Comparison of ENCODE assay signal across 20 cellular contexts in the genomic region with DNA sequence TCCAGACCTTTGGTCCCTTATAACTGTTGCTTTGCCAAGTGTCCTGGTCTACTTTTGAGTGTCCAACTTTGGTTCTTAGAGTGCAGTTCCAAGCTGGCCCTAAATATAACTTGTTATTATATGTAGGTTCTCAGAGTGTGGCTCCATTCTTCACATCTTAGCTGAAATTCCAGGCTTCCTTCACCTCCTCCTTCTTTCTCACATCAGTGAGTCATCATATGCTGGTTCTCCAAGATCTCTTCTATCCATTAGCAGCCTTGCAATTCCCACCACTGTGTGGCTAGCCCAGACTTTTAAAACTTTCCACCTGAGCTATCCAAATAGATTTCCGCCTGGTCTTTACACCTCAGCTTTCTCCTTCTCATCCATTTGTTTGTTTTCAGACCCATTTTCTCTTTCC. TPM values are rescaled to one million over a fixed set of nuclear protein-coding genes. Genes with fewer than 3 reads are reported as not detected.
DNase-seq lines count a peak whose midpoint lies in the region; ATAC-seq and TF ChIP-seq lines count a peak whose summit lies in the region.
"Had no signal": no experiment of that assay in that cellular context is flagged by ENCODE, and none has a peak within 500 bp of the region (broad histone marks: within the 10 kb centered on the region; RNA-seq: fewer than 3 reads in every experiment).

No MANE protein-coding gene starts in this region.

- peaks cover 0 to 17% (median 0%) of the 10 kb centered on the region in 4 donors for H3K4me1 ChIP-seq in transverse colon
- H3K4me1 ChIP-seq: pancreas, uterus had no signal

- H3K27me3 ChIP-seq in SU-DHL-6 (ENCODE audit: low read length) (no peaks in the 10 kb centered on the region), transverse colon (no peaks in the 10 kb centered on the region)
- H3K27me3 ChIP-seq: pancreas, uterus had no signal

- no peaks in the 10 kb centered on the region for H4K20me1 ChIP-seq in SU-DHL-6 (ENCODE audit: low read depth, low read length)

- peak overlapping the region; percentile 30 for H3K4me2 ChIP-seq in SU-DHL-6 (ENCODE audit: low read depth, low read length, poor library complexity, severe bottlenecking)

- H3K4me1 Mint-ChIP-seq in activated T-cell treated with anti-CD3 and anti-CD28 coated beads, Interleukin-2, amount 50 U/mL, for 72 hours (ENCODE audit: low read depth), result peaks cover 96% of the 10 kb centered on the region

- ATAC-seq in activated T-cell treated with anti-CD3 and anti-CD28 coated beads, Interleukin-2, amount 50 U/mL, for 72 hours (replicated peaks in 1 of 2), result no peak
- ATAC-seq in GM21619 (IDR thresholded peaks at IDR 0.05; ENCODE audit: unreplicated experiment), result no peak
- no peak for ATAC-seq in HG02884 (IDR thresholded peaks at IDR 0.05; ENCODE audit: unreplicated experiment)
- ATAC-seq: gastrocnemius medialis, left lung, pancreas had no signal

- H3K27me3 Mint-ChIP-seq in activated T-cell treated with anti-CD3 and anti-CD28 coated beads, Interleukin-2, amount 50 U/mL, for 72 hours (ENCODE audit: low read depth), result peaks cover 15% of the 10 kb centered on the region
- H3K27me3 Mint-ChIP-seq: brain had no signal

- H3K27ac ChIP-seq in SU-DHL-6 (ENCODE audit: low read depth, low read length) (no peak overlapping the region), transverse colon (peak overlapping the region; percentile 13 to 70 (median 23))
- H3K27ac ChIP-seq: gastrocnemius medialis, left lung, pancreas, uterus had no signal

- no peak for TF ChIP-seq EP300 in transverse colon (IDR thresholded peaks at IDR 0.05; ENCODE audit: low read depth)

- H3K9me3 ChIP-seq in SU-DHL-6 (ENCODE audit: insufficient read depth, low read length) (no peaks in the 10 kb centered on the region), transverse colon (no peaks in the 10 kb centered on the region)
- H3K9me3 ChIP-seq: gastrocnemius medialis, left lung, pancreas, uterus had no signal

- peaks cover 1 to 3% of the 10 kb centered on the region in 2 donors for H3K36me3 Mint-ChIP-seq in activated T-cell treated with anti-CD3 and anti-CD28 coated beads, Interleukin-2, amount 50 U/mL, for 72 hours (ENCODE audit: insufficient read depth in 2 of 2)
- H3K36me3 Mint-ChIP-seq: brain had no signal

- peaks cover 0 to 2% of the 10 kb centered on the region in 2 donors for H3K9me3 Mint-ChIP-seq in activated T-cell treated with anti-CD3 and anti-CD28 coated beads, Interleukin-2, amount 50 U/mL, for 72 hours

- H3K27ac Mint-ChIP-seq in activated T-cell treated with anti-CD3 and anti-CD28 coated beads, Interleukin-2, amount 50 U/mL, for 72 hours, result peak overlapping the region; percentile 5

- 89 to 100% methylated on average over 1 of the region's 1 CpG for WGBS in transverse colon (ENCODE audit: low coverage in 1 of 2), 2 donors

- peaks cover 48% of the 10 kb centered on the region for H3F3A ChIP-seq in SU-DHL-6 (ENCODE audit: insufficient read depth)

- no peaks in the 10 kb centered on the region for H3K9me2 ChIP-seq in SU-DHL-6 (replicated peaks; ENCODE audit: insufficient read depth, low read length)

- no peak overlapping the region for H3K9ac ChIP-seq in SU-DHL-6 (ENCODE audit: low read length)

- H3K36me3 ChIP-seq in SU-DHL-6 (ENCODE audit: low read length) (no peaks in the 10 kb centered on the region), transverse colon (no peaks in the 10 kb centered on the region)
- H3K36me3 ChIP-seq: gastrocnemius medialis, left lung, pancreas, uterus had no signal

- H3K79me2 ChIP-seq in SU-DHL-6 (ENCODE audit: insufficient read depth, low read length), result no peaks in the 10 kb centered on the region

- H3K4me3 Mint-ChIP-seq in activated T-cell treated with anti-CD3 and anti-CD28 coated beads, Interleukin-2, amount 50 U/mL, for 72 hours, result peak overlapping the region; percentile 76 to 92
- H3K4me3 Mint-ChIP-seq: brain had no signal

- in situ Hi-C loops in transverse colon (cut with MboI; ENCODE audit: low pct_ligation_motif_present in 1 of 4, low pct_unique_long_range_greater_than_20kb in 1 of 4, low sequenced_read_pairs in 3 of 4), result no loop called here

- TF ChIP-seq CTCF in SU-DHL-6 (IDR thresholded peaks at IDR 0.05; ENCODE audit: insufficient read depth, low read length, poor library complexity, severe bottlenecking) (no peak), transverse colon (IDR thresholded peaks at IDR 0.05) (no peak)

- no peak overlapping the region for H3K4me3 ChIP-seq in SU-DHL-6 (ENCODE audit: insufficient read depth, low read length, poor library complexity, severe bottlenecking)
- H3K4me3 ChIP-seq in transverse colon, result no peak overlapping the region
- H3K4me3 ChIP-seq: gastrocnemius medialis, left lung, pancreas, uterus had no signal

- no peak overlapping the region for H2AFZ ChIP-seq in SU-DHL-6 (ENCODE audit: low read depth, low read length, severe bottlenecking)

- intact Hi-C loops in transverse colon (cut with DNase I; ENCODE audit: low total_unique reads), result no loop called here

- no peak for TF ChIP-seq POLR2A in transverse colon (IDR thresholded peaks at IDR 0.05)

- DNase-seq in activated T-cell treated with anti-CD3 and anti-CD28 coated beads, Interleukin-2, amount 50 U/mL, for 72 hours, result no peak
- DNase-seq in activated T-cell treated with anti-CD3 and anti-CD28 coated beads for 4 hours (no peak), kidney tubule cell (ENCODE audit: low spot score) (peak; percentile 32), transverse colon (no peak), NCI-H187 treated with DMSO at 0.1 percent for 48 hours (lab: John Stamatoyannopoulos, UW) (no peak)
- DNase-seq: activated gamma-delta T cell treated with Interleukin-2 at 50 U/mL for 16 hours, gastrocnemius medialis, GF-D8, GOT3, Kasumi-1, left lung, NCI-H1436, pancreas, SHP77, T1000, uterus had no signal

RNA-seq across cellular contexts. Expression of a gene that starts 12.6 kb away (rescaled TPM):
- 100 to 1,000 TPM; 221 to 338 TPM for total RNA-seq in activated T-cell treated with anti-CD3 and anti-CD28 coated beads, Interleukin-2, amount 50 U/mL, for 72 hours
- 10 to 100 TPM in 3 of 4 donors, 1 to 10 TPM in 1; 9.6 to 62.7 (median 27.0) TPM for total RNA-seq in transverse colon
